ENCODE assay signal across 29 cellular contexts in the genomic region with DNA sequence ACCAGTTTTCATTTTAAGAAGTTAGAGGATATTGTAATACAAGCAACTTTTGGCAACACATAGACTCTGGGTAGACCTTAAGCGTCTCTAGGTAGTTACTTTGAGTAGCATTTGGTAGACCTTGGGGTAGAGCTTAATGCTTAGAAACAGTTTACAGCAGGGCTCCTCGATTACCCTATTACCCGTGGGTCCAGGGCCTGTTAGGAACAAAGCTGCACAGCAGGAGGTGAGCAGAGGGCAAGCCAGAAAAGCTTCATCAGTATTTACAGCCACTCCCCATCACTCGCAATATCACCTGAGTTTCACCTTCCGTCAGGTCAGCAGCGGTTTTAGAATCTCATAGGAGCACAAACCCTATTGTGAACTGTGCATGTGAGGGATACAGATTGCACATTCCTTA.
"Had no signal": no experiment of that assay in that cellular context is flagged by ENCODE, and none has a peak within 500 bp of the region (broad histone marks: within the 10 kb centered on the region; RNA-seq: fewer than 3 reads in every experiment).

No MANE protein-coding gene starts in this region.

- H3K4me1 Mint-ChIP-seq: activated CD4-positive, alpha-beta T cell treated with anti-CD3 and anti-CD28 coated beads for 36 hours; activated naive CD4-positive, alpha-beta T cell treated with anti-CD3 and anti-CD28 coated beads, Interleukin-2, amount 10 ng/mL, durations not matched to agents 7 days and 5 days; activated naive CD8-positive, alpha-beta T cell treated with anti-CD3 and anti-CD28 coated beads, Interleukin-2, amount 50 U/mL, for 24 hours; brain had no signal

- H3K9me3 Mint-ChIP-seq: activated CD4-positive, alpha-beta memory T cell treated with anti-CD3 and anti-CD28 coated beads for 36 hours; activated naive CD4-positive, alpha-beta T cell treated with anti-CD3 and anti-CD28 coated beads, Interleukin-2, amount 10 ng/mL, durations not matched to agents 7 days and 5 days; activated naive CD8-positive, alpha-beta T cell treated with anti-CD3 and anti-CD28 coated beads, Interleukin-2, amount 50 U/mL, for 24 hours; activated T-cell treated with anti-CD3 and anti-CD28 coated beads, Interleukin-2, amount 50 U/mL, for 4 hours; activated T-helper 1 cell treated with anti-CD3 and anti-CD28 coated beads, Interleukin-12 subunit alpha, Interleukin-12 subunit beta, Interleukin-2, Interleukin-4 antibody, amounts not matched to agents 30 ng/mL and 10 ng/mL and 1 ng/mL, durations not matched to agents 14 hours and 24 hours and 36 hours; brain; T-helper 1 cell treated with Interleukin-12 subunit alpha and Interleukin-12 subunit beta and Interleukin-4 antibody, amounts not matched to agents 30 μg/mL and 1 μg/mL, for 36 hours; T-helper 2 cell treated with Interferon-gamma antibody and Interleukin-4, amounts not matched to agents 5 μg/mL and 100 μg/mL, for 36 hours had no signal

- DNase-seq: activated CD4-positive, alpha-beta memory T cell treated with anti-CD3 and anti-CD28 coated beads for 36 hours; activated CD4-positive, alpha-beta T cell treated with anti-CD3 and anti-CD28 coated beads for 36 hours; activated CD4-positive, alpha-beta T cell treated with anti-CD3 and anti-CD28 coated beads, Interleukin-2, amount 50 U/mL, for 1 hour; activated CD8-positive, alpha-beta memory T cell treated with anti-CD3 and anti-CD28 coated beads, Interleukin-2, amount 50 U/mL, for 4 hours; activated gamma-delta T cell treated with Interleukin-2 at 50 U/mL for 16 hours; activated naive CD4-positive, alpha-beta T cell treated with anti-CD3 and anti-CD28 coated beads, Interleukin-2, amount 10 ng/mL, durations not matched to agents 7 days and 5 days; activated naive CD8-positive, alpha-beta T cell treated with anti-CD3 and anti-CD28 coated beads, Interleukin-2, amount 50 U/mL, for 24 hours; activated T-cell treated with anti-CD3 and anti-CD28 coated beads for 4 hours; activated T-cell treated with anti-CD3 and anti-CD28 coated beads, Interleukin-2, amount 50 U/mL, for 4 hours; anterior cingulate cortex; caudate nucleus; Karpas-422; KBM-7; NCI-H1105; NCI-H1417 treated with DMSO at 0.1 percent for 48 hours; NCI-H187 treated with DMSO at 0.1 percent for 48 hours; NCI-H2081; NCI-H345; NCI-H524 treated with DMSO at 0.1 percent for 48 hours; SHP77; SJCRH30 had no signal

- ATAC-seq: activated CD4-positive, alpha-beta T cell treated with anti-CD3 and anti-CD28 coated beads for 36 hours; activated CD4-positive, CD25-positive, alpha-beta regulatory T cell treated with anti-CD3 and anti-CD28 coated beads, Interleukin-2, amount 50 U/mL, for 24 hours; activated naive CD8-positive, alpha-beta T cell treated with anti-CD3 and anti-CD28 coated beads, Interleukin-2, amount 50 U/mL, for 24 hours; activated T-cell treated with anti-CD3 and anti-CD28 coated beads, Interleukin-2, amount 50 U/mL, for 4 hours; Panc1 had no signal

- H3K27me3 Mint-ChIP-seq: activated CD4-positive, alpha-beta memory T cell treated with anti-CD3 and anti-CD28 coated beads for 36 hours; activated naive CD4-positive, alpha-beta T cell treated with anti-CD3 and anti-CD28 coated beads, Interleukin-2, amount 10 ng/mL, durations not matched to agents 7 days and 5 days; activated naive CD8-positive, alpha-beta T cell; activated naive CD8-positive, alpha-beta T cell treated with anti-CD3 and anti-CD28 coated beads, Interleukin-2, amount 50 U/mL, for 24 hours; brain had no signal

- H3K4me3 ChIP-seq: SJCRH30, SK-N-MC had no signal

- H3K36me3 ChIP-seq: SJCRH30 had no signal

- H3K27ac Mint-ChIP-seq: activated CD4-positive, alpha-beta memory T cell treated with anti-CD3 and anti-CD28 coated beads for 36 hours; activated CD4-positive, alpha-beta T cell treated with anti-CD3 and anti-CD28 coated beads for 36 hours; activated naive CD4-positive, alpha-beta T cell treated with anti-CD3 and anti-CD28 coated beads, Interleukin-2, amount 10 ng/mL, durations not matched to agents 7 days and 5 days; activated naive CD8-positive, alpha-beta T cell; activated naive CD8-positive, alpha-beta T cell treated with anti-CD3 and anti-CD28 coated beads, Interleukin-2, amount 50 U/mL, for 24 hours; activated T-helper 1 cell treated with anti-CD3 and anti-CD28 coated beads, Interleukin-12 subunit alpha, Interleukin-12 subunit beta, Interleukin-2, Interleukin-4 antibody, amounts not matched to agents 30 ng/mL and 10 ng/mL and 1 ng/mL, durations not matched to agents 14 hours and 24 hours and 36 hours; brain; T-helper 1 cell treated with Interleukin-12 subunit alpha and Interleukin-12 subunit beta and Interleukin-4 antibody, amounts not matched to agents 30 μg/mL and 1 μg/mL, for 36 hours; T-helper 2 cell treated with Interferon-gamma antibody and Interleukin-4, amounts not matched to agents 5 μg/mL and 100 μg/mL, for 36 hours had no signal

- H3K9me3 ChIP-seq: SJCRH30 had no signal

- H3K27me3 ChIP-seq: SJCRH30 had no signal

- H3K27ac ChIP-seq: SJCRH30, SK-N-MC had no signal

- H3K36me3 Mint-ChIP-seq: activated CD4-positive, alpha-beta memory T cell treated with anti-CD3 and anti-CD28 coated beads for 36 hours; activated naive CD4-positive, alpha-beta T cell treated with anti-CD3 and anti-CD28 coated beads, Interleukin-2, amount 10 ng/mL, durations not matched to agents 7 days and 5 days; activated naive CD8-positive, alpha-beta T cell; brain had no signal

- H3K4me3 Mint-ChIP-seq: activated CD4-positive, alpha-beta memory T cell treated with anti-CD3 and anti-CD28 coated beads for 36 hours; activated CD4-positive, alpha-beta T cell treated with anti-CD3 and anti-CD28 coated beads for 36 hours; activated naive CD4-positive, alpha-beta T cell treated with anti-CD3 and anti-CD28 coated beads, Interleukin-2, amount 10 ng/mL, durations not matched to agents 7 days and 5 days; activated naive CD8-positive, alpha-beta T cell; activated naive CD8-positive, alpha-beta T cell treated with anti-CD3 and anti-CD28 coated beads, Interleukin-2, amount 50 U/mL, for 24 hours; activated T-cell treated with anti-CD3 and anti-CD28 coated beads, Interleukin-2, amount 50 U/mL, for 4 hours; activated T-helper 1 cell treated with anti-CD3 and anti-CD28 coated beads, Interleukin-12 subunit alpha, Interleukin-12 subunit beta, Interleukin-2, Interleukin-4 antibody, amounts not matched to agents 30 ng/mL and 10 ng/mL and 1 ng/mL, durations not matched to agents 14 hours and 24 hours and 36 hours; brain; T-helper 1 cell treated with Interleukin-12 subunit alpha and Interleukin-12 subunit beta and Interleukin-4 antibody, amounts not matched to agents 30 μg/mL and 1 μg/mL, for 36 hours; T-helper 2 cell treated with Interferon-gamma antibody and Interleukin-4, amounts not matched to agents 5 μg/mL and 100 μg/mL, for 36 hours had no signal

- H3K4me1 ChIP-seq: SJCRH30 had no signal
